ENCODE assay signal across 23 cellular contexts in genomic region chr16:81278526-81278925, GRCh38. TPM values are rescaled to one million over a fixed set of nuclear protein-coding genes. Genes with fewer than 3 reads are reported as not detected.
A peak's percentile ranks its signal among the peaks of the same experiment; 100 is the strongest.
DNase-seq lines count a peak whose midpoint lies in the region; ATAC-seq and TF ChIP-seq lines count a peak whose summit lies in the region.
"Had no signal": no experiment of that assay in that cellular context is flagged by ENCODE, and none has a peak within 500 bp of the region (broad histone marks: within the 10 kb centered on the region; RNA-seq: fewer than 3 reads in every experiment).

No MANE protein-coding gene starts in this region.

- no peak for TF ChIP-seq POLR2A in thyroid gland (IDR thresholded peaks at IDR 0.05)

- H3F3A ChIP-seq in PC-3 (ENCODE audit: low read length, unreplicated experiment) = no peaks in the 10 kb centered on the region

- H3K9me3 ChIP-seq in Caco-2 (no peaks in the 10 kb centered on the region), colonic mucosa (no peaks in the 10 kb centered on the region), thyroid gland (no peaks in the 10 kb centered on the region), PC-3 (ENCODE audit: low read length) (no peaks in the 10 kb centered on the region)
- H3K9me3 ChIP-seq: BE2C had no signal

- H3K4me3 Mint-ChIP-seq in Caco-2 (ENCODE audit: unreplicated experiment) (no peak overlapping the region), mesothelial cell of epicardium (no peak overlapping the region)
- no peak overlapping the region for H3K4me3 Mint-ChIP-seq in activated T-helper 1 cell treated with anti-CD3 and anti-CD28 coated beads, Interleukin-12 subunit alpha, Interleukin-12 subunit beta, Interleukin-2, Interleukin-4 antibody, amounts not matched to agents 30 ng/mL and 10 ng/mL and 1 ng/mL, durations not matched to agents 14 hours and 24 hours and 36 hours

- BruUV-seq in Caco-2 (replicated peaks; lab: Mats Ljungman, UMichigan) (no TSS peak), PC-3 (replicated peaks; lab: Mats Ljungman, UMichigan) (no TSS peak)

- no peaks in the 10 kb centered on the region for H3K9me3 Mint-ChIP-seq in Caco-2 (ENCODE audit: unreplicated experiment)
- H3K9me3 Mint-ChIP-seq in mesothelial cell of epicardium = no peaks in the 10 kb centered on the region
- no peaks in the 10 kb centered on the region for H3K9me3 Mint-ChIP-seq in activated T-helper 1 cell treated with anti-CD3 and anti-CD28 coated beads, Interleukin-12 subunit alpha, Interleukin-12 subunit beta, Interleukin-2, Interleukin-4 antibody, amounts not matched to agents 30 ng/mL and 10 ng/mL and 1 ng/mL, durations not matched to agents 14 hours and 24 hours and 36 hours

- intact Hi-C loops in Caco-2 (cut with micrococcal nuclease; ENCODE audit: unreplicated experiment) = no loop called here
- intact Hi-C loops in colonic mucosa (cut with DNase I) = no loop called here
- intact Hi-C loops in thyroid gland (cut with DNase I) = no loop called here
- intact Hi-C loops in PC-3 (cut with micrococcal nuclease) = no loop called here
- intact Hi-C loops in activated T-helper 1 cell treated with anti-CD3 and anti-CD28 coated beads, Interleukin-12 subunit alpha, Interleukin-12 subunit beta, Interleukin-2, Interleukin-4 antibody, amounts not matched to agents 30 ng/mL and 10 ng/mL and 1 ng/mL, durations not matched to agents 14 hours and 24 hours and 36 hours (cut with micrococcal nuclease) = no loop called here

- H3K4me1 Mint-ChIP-seq in Caco-2 (ENCODE audit: low read depth, unreplicated experiment) = peaks cover 33% of the 10 kb centered on the region
- H3K4me1 Mint-ChIP-seq in mesothelial cell of epicardium = peaks cover 30% of the 10 kb centered on the region
- no peaks in the 10 kb centered on the region for H3K4me1 Mint-ChIP-seq in activated T-helper 1 cell treated with anti-CD3 and anti-CD28 coated beads, Interleukin-12 subunit alpha, Interleukin-12 subunit beta, Interleukin-2, Interleukin-4 antibody, amounts not matched to agents 30 ng/mL and 10 ng/mL and 1 ng/mL, durations not matched to agents 14 hours and 24 hours and 36 hours (ENCODE audit: low read depth)

- CTCF ChIA-PET in Caco-2 (lab: Charles Lee) (no interaction called here), PC-3 (lab: Charles Lee) (interaction anchor here (0.7 kb wide), 1 partner anchor 308 kb away, joined by 3 read pairs; no protein-coding TSS in a partner anchor)

- H3K4me3 ChIP-seq in Caco-2 (ENCODE audit: low read depth, low read length) (no peak overlapping the region), colonic mucosa (no peak overlapping the region), thyroid gland (replicated peaks in 1 of 3) (no peak overlapping the region), PC-3 (ENCODE audit: low read length) (no peak overlapping the region)

- H3K4me1 ChIP-seq in Caco-2 (peaks cover 55% of the 10 kb centered on the region), colonic mucosa (peaks cover 3% of the 10 kb centered on the region), thyroid gland (peaks cover 10 to 11% of the 10 kb centered on the region in 2 donors), PC-3 (ENCODE audit: insufficient read depth, low read length) (peaks cover 18% of the 10 kb centered on the region)
- H3K4me1 ChIP-seq: BE2C had no signal

- no peak overlapping the region for H2AFZ ChIP-seq in PC-3 (ENCODE audit: low read length)

- WGBS in thyroid gland, 2 donors = 96 to 98% methylated on average over 4 of the region's 4 CpGs

- H3K36me3 Mint-ChIP-seq in Caco-2 (ENCODE audit: insufficient read depth, unreplicated experiment) (no peaks in the 10 kb centered on the region), mesothelial cell of epicardium (no peaks in the 10 kb centered on the region)
- H3K36me3 Mint-ChIP-seq in activated T-helper 1 cell treated with anti-CD3 and anti-CD28 coated beads, Interleukin-12 subunit alpha, Interleukin-12 subunit beta, Interleukin-2, Interleukin-4 antibody, amounts not matched to agents 30 ng/mL and 10 ng/mL and 1 ng/mL, durations not matched to agents 14 hours and 24 hours and 36 hours (ENCODE audit: low read depth) = no peaks in the 10 kb centered on the region

- no peak overlapping the region for H3K4me2 ChIP-seq in PC-3 (ENCODE audit: low read length)

- no peaks in the 10 kb centered on the region for H3K9me2 ChIP-seq in PC-3 (replicated peaks; ENCODE audit: low read length)

- DNase-seq in Caco-2 (no peak), colonic mucosa (no peak), mesothelial cell of epicardium (ENCODE audit: low spot score in 2 of 2, unreplicated experiment in 2 of 2) (no peak), thyroid gland (no peak), PC-3 (no peak), HUDEP-2 (lab: John Stamatoyannopoulos, UW; ENCODE audit: unreplicated experiment in 76 of 76) (no peak)
- no peak for DNase-seq in stimulated activated naive CD4-positive, alpha-beta T cell (lab: John Stamatoyannopoulos, UW)
- DNase-seq in activated T-helper 1 cell treated with anti-CD3 and anti-CD28 coated beads, Interleukin-12 subunit alpha, Interleukin-12 subunit beta, Interleukin-2, Interleukin-4 antibody, amounts not matched to agents 30 ng/mL and 10 ng/mL and 1 ng/mL, durations not matched to agents 14 hours and 24 hours and 36 hours (ENCODE audit: low spot score) = no peak
- DNase-seq: 8988T, ACHN, BE2C, KBM-7, NCI-H1105 treated with DMSO at 0.1 percent for 48 hours, NCI-H2029, NCI-H446 treated with DMSO at 0.1 percent for 48 hours, NCI-H526, SHP77 had no signal

- H3K27me3 ChIP-seq in Caco-2 (replicated peaks; ENCODE audit: control insufficient read depth, insufficient read depth, low read length) (no peaks in the 10 kb centered on the region), colonic mucosa (no peaks in the 10 kb centered on the region), thyroid gland (no peaks in the 10 kb centered on the region), PC-3 (ENCODE audit: low read length) (no peaks in the 10 kb centered on the region)
- H3K27me3 ChIP-seq: BE2C had no signal

- POLR2A ChIA-PET in Caco-2 (lab: Charles Lee) = no interaction called here
- POLR2A ChIA-PET in PC-3 (lab: Charles Lee; ENCODE audit: unreplicated experiment) = no interaction called here

- H3K9ac ChIP-seq in colonic mucosa (ENCODE audit: low read depth in 2 of 2, low read length in 2 of 2) = no peak overlapping the region
- no peak overlapping the region for H3K9ac ChIP-seq in PC-3 (ENCODE audit: low read length)

- no peaks in the 10 kb centered on the region for H3K79me2 ChIP-seq in PC-3 (ENCODE audit: low read length)

- H3K27ac Mint-ChIP-seq in Caco-2 (ENCODE audit: unreplicated experiment) (peak overlapping the region; percentile 95), mesothelial cell of epicardium (peak overlapping the region; percentile 96)
- no peak overlapping the region for H3K27ac Mint-ChIP-seq in activated T-helper 1 cell treated with anti-CD3 and anti-CD28 coated beads, Interleukin-12 subunit alpha, Interleukin-12 subunit beta, Interleukin-2, Interleukin-4 antibody, amounts not matched to agents 30 ng/mL and 10 ng/mL and 1 ng/mL, durations not matched to agents 14 hours and 24 hours and 36 hours

- peak overlapping the region; percentile 59 for H3K27ac ChIP-seq in colonic mucosa
- peak overlapping the region in 2 of 3 donors; percentile 41 to 88 for H3K27ac ChIP-seq in thyroid gland
- H3K27ac ChIP-seq in PC-3 (ENCODE audit: low read length) = no peak overlapping the region
- H3K27ac ChIP-seq: RWPE1 had no signal

- ATAC-seq in PC-3 = no peak
- ATAC-seq: Panc1 had no signal

- H3K27me3 Mint-ChIP-seq in Caco-2 (ENCODE audit: insufficient read depth, unreplicated experiment) = no peaks in the 10 kb centered on the region
- H3K27me3 Mint-ChIP-seq in mesothelial cell of epicardium (ENCODE audit: low read depth) = no peaks in the 10 kb centered on the region
- no peaks in the 10 kb centered on the region for H3K27me3 Mint-ChIP-seq in activated T-helper 1 cell treated with anti-CD3 and anti-CD28 coated beads, Interleukin-12 subunit alpha, Interleukin-12 subunit beta, Interleukin-2, Interleukin-4 antibody, amounts not matched to agents 30 ng/mL and 10 ng/mL and 1 ng/mL, durations not matched to agents 14 hours and 24 hours and 36 hours (ENCODE audit: insufficient read depth)

- TF ChIP-seq CTCF in Caco-2 (IDR thresholded peaks at IDR 0.05; ENCODE audit: insufficient read depth in 1 of 2, low read depth in 1 of 2, low read length in 1 of 2, severe bottlenecking in 1 of 2, unreplicated experiment in 1 of 2) (no peak), colonic mucosa (IDR thresholded peaks at IDR 0.05) (no peak), mesothelial cell of epicardium (IDR thresholded peaks at IDR 0.05; ENCODE audit: unreplicated experiment) (no peak), thyroid gland (IDR thresholded peaks at IDR 0.05) (no peak), PC-3 (conservative IDR thresholded peaks at IDR 0.05; ENCODE audit: low read depth, low read length) (no peak)

- no peaks in the 10 kb centered on the region for H3K36me3 ChIP-seq in Caco-2 (ENCODE audit: control insufficient read depth, insufficient read depth, low read length)
- H3K36me3 ChIP-seq in colonic mucosa = no peaks in the 10 kb centered on the region
- H3K36me3 ChIP-seq in thyroid gland = no peaks in the 10 kb centered on the region
- H3K36me3 ChIP-seq in PC-3 (ENCODE audit: low read depth, low read length) = no peaks in the 10 kb centered on the region
- H3K36me3 ChIP-seq: BE2C had no signal

- H4K20me1 ChIP-seq in PC-3 (ENCODE audit: low read length) = no peaks in the 10 kb centered on the region

RNA-seq across cellular contexts. Expression of gene GAN, which starts 36.2 kb away (rescaled TPM):
- 27.5 and 29.3 TPM in 2 replicates for total RNA-seq in Caco-2 (2022)
- 10 to 100 TPM; 13.6 to 21.5 TPM for total RNA-seq in colonic mucosa
- 13.9 to 15.6 TPM (median 14.2 TPM) in 3 replicates for total RNA-seq in mesothelial cell of epicardium
- total RNA-seq in thyroid gland = 10 to 100 TPM in 1 of 4 donors, 1 to 10 TPM in 3; 8.7 to 12.8 (median 9.5) TPM
- 5.3 and 5.8 TPM in 2 replicates for total RNA-seq in PC-3 (2014; rRNA removed)
- total RNA-seq in activated T-helper 1 cell treated with anti-CD3 and anti-CD28 coated beads, Interleukin-12 subunit alpha, Interleukin-12 subunit beta, Interleukin-2, Interleukin-4 antibody, amounts not matched to agents 30 ng/mL and 10 ng/mL and 1 ng/mL, durations not matched to agents 14 hours and 24 hours and 36 hours = 16.4 and 16.8 TPM in 2 replicates

RNA-seq across cellular contexts. Expression of gene BCO1, which starts 40.0 kb away (rescaled TPM):
- 0.91 and 1.0 TPM in 2 replicates for total RNA-seq in Caco-2 (2022)
- total RNA-seq in colonic mucosa = 1 to 10 TPM; 2.1 to 6.1 TPM
- total RNA-seq in mesothelial cell of epicardium = not detected in 3 replicates
- total RNA-seq in thyroid gland = under 1 TPM in 1 of 4 donors, not detected in 3; 0.22 TPM
- total RNA-seq in PC-3 (2014; rRNA removed) = not detected in 2 replicates
- not detected in 2 replicates for total RNA-seq in activated T-helper 1 cell treated with anti-CD3 and anti-CD28 coated beads, Interleukin-12 subunit alpha, Interleukin-12 subunit beta, Interleukin-2, Interleukin-4 antibody, amounts not matched to agents 30 ng/mL and 10 ng/mL and 1 ng/mL, durations not matched to agents 14 hours and 24 hours and 36 hours
- total RNA-seq: G401, HT1080, LHCN-M2, MCF 10A had no signal
